In genomic region chr21:27807596-27807995, GRCh38 we compare ENCODE assay signal across 27 cellular contexts.
DNase-seq lines count a peak whose midpoint lies in the region; ATAC-seq and FAIRE-seq lines count a peak whose summit lies in the region.
"Had no signal": no experiment of that assay in that cellular context is flagged by ENCODE, and none has a peak within 500 bp of the region (broad histone marks: within the 10 kb centered on the region; RNA-seq: fewer than 3 reads in every experiment).

No MANE protein-coding gene starts in this region.

- no peaks in the 10 kb centered on the region for H3K36me3 ChIP-seq in small intestine (ENCODE audit: control insufficient read depth in 2 of 2, insufficient read depth in 2 of 2, low read length in 2 of 2)
- H3K36me3 ChIP-seq: ascending aorta, cardiac muscle cell, ovary, thoracic aorta had no signal

- H3K27me3 ChIP-seq in small intestine (ENCODE audit: control insufficient read depth in 2 of 2, insufficient read depth in 2 of 2, low read length in 2 of 2), result no peaks in the 10 kb centered on the region
- H3K27me3 ChIP-seq: ascending aorta, cardiac muscle cell, ovary had no signal

- H3K4me3 ChIP-seq in small intestine (ENCODE audit: low read depth in 1 of 2, low read length in 2 of 2), result no peak overlapping the region
- H3K4me3 ChIP-seq: ascending aorta, cardiac muscle cell, coronary artery, ovary, skin epidermis, thoracic aorta had no signal

- peak; percentile 80 for FAIRE-seq in HTR-8/SVneo (lab: Jason Lieb, UNC)
- no peak for FAIRE-seq in small intestine (lab: Jason Lieb, UNC)
- FAIRE-seq: GM12892 had no signal

- no peak for ATAC-seq in HG03139 (IDR thresholded peaks at IDR 0.05; ENCODE audit: unreplicated experiment)
- ATAC-seq: effector memory CD8-positive, alpha-beta T cell; left lobe of liver; Panc1; stimulated activated naive CD8-positive, alpha-beta T cell treated with anti-CD3 and anti-CD28 coated beads, Interleukin-15, Interleukin-2, amounts not matched to agents 100 U/mL and 50 U/mL, for 24 hours had no signal

- no peaks in the 10 kb centered on the region for H3K4me1 ChIP-seq in small intestine (ENCODE audit: control insufficient read depth in 2 of 2, insufficient read depth in 1 of 2, low read depth in 1 of 2, low read length in 1 of 2)
- H3K4me1 ChIP-seq: ascending aorta had no signal

- peak; percentile 18 for DNase-seq in COLO829 (ENCODE audit: low spot score)
- DNase-seq in HTR-8/SVneo (ENCODE audit: insufficient read length, low spot score), result no peak
- DNase-seq in amniotic epithelial cell (ENCODE audit: low read depth), result peak; percentile 71
- DNase-seq in pons (ENCODE audit: low spot score), result peak; percentile 43
- no peak for DNase-seq in small intestine
- no peak for DNase-seq in NCI-H345 treated with DMSO at 0.1 percent for 48 hours (lab: John Stamatoyannopoulos, UW; ENCODE audit: unreplicated experiment)
- no peak for DNase-seq in SW 1271 (lab: John Stamatoyannopoulos, UW)
- DNase-seq: activated CD4-positive, alpha-beta memory T cell treated with anti-CD3 and anti-CD28 coated beads, Interleukin-2, amount 10 ng/mL, durations not matched to agents 7 days and 5 days; activated effector memory CD4-positive, alpha-beta T cell treated with Interleukin-2 at 50 U/mL for 16 hours; activated naive CD8-positive, alpha-beta T cell treated with anti-CD3 and anti-CD28 coated beads for 36 hours; activated T-cell treated with anti-CD3 and anti-CD28 coated beads for 4 hours; effector memory CD8-positive, alpha-beta T cell; NCI-H1105; NCI-H2081; NCI-H69; ovary; SHP77; stimulated activated naive CD8-positive, alpha-beta T cell treated with anti-CD3 and anti-CD28 coated beads, Interleukin-15, Interleukin-2, amounts not matched to agents 100 U/mL and 50 U/mL, for 24 hours had no signal

- H3K9me3 ChIP-seq in small intestine (ENCODE audit: control insufficient read depth, low read depth), result no peaks in the 10 kb centered on the region
- H3K9me3 ChIP-seq: ascending aorta, ovary, thoracic aorta had no signal

- 86 to 94% (median 88%) methylated on average over 4 of the region's 4 CpGs for WGBS in small intestine, 3 donors

- no peak overlapping the region for H3K27ac ChIP-seq in small intestine (ENCODE audit: low read depth in 1 of 2, low read length in 1 of 2)
- H3K27ac ChIP-seq: ascending aorta, cardiac muscle cell, coronary artery, ovary, skin epidermis, thoracic aorta had no signal

Comparison
In these comparisons a context has a peak if more than half of its experiments do, and no peak if none do; other contexts are left out.
1. DNase-seq: peak in COLO829 (single experiment), amniotic epithelial cell (single experiment) and pons (single experiment); none in HTR-8/SVneo (single experiment), small intestine (single experiment), NCI-H345 treated with DMSO at 0.1 percent for 48 hours (single experiment) and SW 1271 (0 of 2).